In the genomic region with DNA sequence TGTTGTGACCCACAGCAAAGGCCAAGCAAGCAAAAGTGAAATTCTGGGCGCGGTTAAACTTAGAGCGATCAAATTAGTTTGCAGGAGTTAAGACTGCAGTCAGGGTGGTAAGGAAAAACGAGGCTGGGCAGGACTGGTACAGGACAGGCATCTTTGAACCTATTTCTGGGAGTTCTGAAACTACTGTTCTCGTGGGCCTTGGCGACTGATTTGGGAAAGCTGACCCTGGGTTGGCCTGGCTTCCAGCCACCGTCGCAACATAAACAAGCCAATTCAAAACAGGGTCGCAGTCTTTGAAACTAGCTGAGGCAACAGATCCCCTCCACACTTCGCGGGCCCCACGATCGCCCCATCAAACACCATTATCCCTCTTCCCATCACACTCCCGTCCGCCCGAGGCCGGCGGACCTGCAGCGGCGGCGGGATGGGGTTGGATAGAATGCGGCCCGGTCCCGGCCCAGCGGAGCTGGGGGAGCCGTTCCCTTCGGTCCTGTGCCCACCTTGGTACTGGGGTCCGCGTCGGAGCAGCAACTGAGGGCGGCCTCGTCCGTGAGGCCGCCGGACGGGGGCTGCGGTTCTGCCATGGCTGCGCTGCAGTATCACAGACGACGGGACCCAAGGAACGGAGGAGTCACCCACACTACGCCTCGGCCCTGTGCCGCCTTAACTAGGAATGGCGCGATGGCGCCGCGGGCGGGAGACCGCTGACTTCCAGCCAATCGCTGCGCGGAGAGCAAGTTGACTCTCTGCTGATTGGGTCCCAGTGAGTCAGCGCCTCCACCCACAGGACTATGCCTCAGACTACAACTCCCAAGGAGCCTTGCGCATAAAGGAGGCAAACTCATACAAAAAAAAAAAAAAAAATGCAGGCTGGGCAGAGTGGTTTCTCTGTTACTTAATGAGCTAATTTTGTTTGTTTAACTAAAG, we compare ENCODE assay signal across 1 cellular context.
TF ChIP-seq lines count a peak whose summit lies in the region.

A gene (minus strand): TSS at position 675 of the 927 bp plus-strand sequence. CDS start 91 bp downstream, at position 584.

TF ChIP-seq in GM12878, 131 proteins besides CTCF, POLR2A, EP300 and RAD21 (continued from another document):
- TF ChIP-seq WRNIP1 (IDR thresholded peaks at IDR 0.05; ENCODE audit: borderline replicate concordance, low read depth, low read length) (peak; percentile 80; the same call in 1 of the 2 replicates), SIN3A (IDR thresholded peaks at IDR 0.05; ENCODE audit: low read depth, low read length) (no peak), HCFC1 (IDR thresholded peaks at IDR 0.05; ENCODE audit: low read length) (peak; percentile 88), POLR2AphosphoS2 (IDR thresholded peaks at IDR 0.05; ENCODE audit: low read depth, low read length) (no peak; the same call in 1 of the 2 replicates)
- TF ChIP-seq, protein P1, sequence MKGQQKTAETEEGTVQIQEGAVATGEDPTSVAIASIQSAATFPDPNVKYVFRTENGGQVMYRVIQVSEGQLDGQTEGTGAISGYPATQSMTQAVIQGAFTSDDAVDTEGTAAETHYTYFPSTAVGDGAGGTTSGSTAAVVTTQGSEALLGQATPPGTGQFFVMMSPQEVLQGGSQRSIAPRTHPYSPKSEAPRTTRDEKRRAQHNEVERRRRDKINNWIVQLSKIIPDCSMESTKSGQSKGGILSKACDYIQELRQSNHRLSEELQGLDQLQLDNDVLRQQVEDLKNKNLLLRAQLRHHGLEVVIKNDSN (IDR thresholded peaks at IDR 0.05; ENCODE audit: borderline replicate concordance, extremely low read length, insufficient read depth, low read depth, low read length), result no peak
- TF ChIP-seq, protein P2, sequence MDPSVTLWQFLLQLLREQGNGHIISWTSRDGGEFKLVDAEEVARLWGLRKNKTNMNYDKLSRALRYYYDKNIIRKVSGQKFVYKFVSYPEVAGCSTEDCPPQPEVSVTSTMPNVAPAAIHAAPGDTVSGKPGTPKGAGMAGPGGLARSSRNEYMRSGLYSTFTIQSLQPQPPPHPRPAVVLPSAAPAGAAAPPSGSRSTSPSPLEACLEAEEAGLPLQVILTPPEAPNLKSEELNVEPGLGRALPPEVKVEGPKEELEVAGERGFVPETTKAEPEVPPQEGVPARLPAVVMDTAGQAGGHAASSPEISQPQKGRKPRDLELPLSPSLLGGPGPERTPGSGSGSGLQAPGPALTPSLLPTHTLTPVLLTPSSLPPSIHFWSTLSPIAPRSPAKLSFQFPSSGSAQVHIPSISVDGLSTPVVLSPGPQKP (IDR thresholded peaks at IDR 0.05; ENCODE audit: low read depth, low read length), result no peak
- TF ChIP-seq, protein P3, sequence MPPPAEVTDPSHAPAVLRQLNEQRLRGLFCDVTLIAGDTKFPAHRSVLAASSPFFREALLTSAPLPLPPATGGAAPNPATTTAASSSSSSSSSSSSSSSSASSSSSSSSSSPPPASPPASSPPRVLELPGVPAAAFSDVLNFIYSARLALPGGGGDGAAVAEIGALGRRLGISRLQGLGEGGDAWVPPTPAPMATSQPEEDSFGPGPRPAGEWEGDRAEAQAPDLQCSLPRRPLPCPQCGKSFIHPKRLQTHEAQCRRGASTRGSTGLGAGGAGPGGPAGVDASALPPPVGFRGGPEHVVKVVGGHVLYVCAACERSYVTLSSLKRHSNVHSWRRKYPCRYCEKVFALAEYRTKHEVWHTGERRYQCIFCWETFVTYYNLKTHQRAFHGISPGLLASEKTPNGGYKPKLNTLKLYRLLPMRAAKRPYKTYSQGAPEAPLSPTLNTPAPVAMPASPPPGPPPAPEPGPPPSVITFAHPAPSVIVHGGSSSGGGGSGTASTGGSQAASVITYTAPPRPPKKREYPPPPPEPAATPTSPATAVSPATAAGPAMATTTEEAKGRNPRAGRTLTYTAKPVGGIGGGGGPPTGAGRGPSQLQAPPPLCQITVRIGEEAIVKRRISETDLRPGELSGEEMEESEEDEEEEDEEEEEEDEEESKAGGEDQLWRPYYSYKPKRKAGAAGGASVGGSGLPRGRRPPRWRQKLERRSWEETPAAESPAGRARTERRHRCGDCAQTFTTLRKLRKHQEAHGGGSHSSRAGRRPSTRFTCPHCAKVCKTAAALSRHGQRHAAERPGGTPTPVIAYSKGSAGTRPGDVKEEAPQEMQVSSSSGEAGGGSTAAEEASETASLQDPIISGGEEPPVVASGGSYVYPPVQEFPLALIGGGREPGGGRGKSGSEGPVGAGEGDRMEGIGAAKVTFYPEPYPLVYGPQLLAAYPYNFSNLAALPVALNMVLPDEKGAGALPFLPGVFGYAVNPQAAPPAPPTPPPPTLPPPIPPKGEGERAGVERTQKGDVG (CRISPR knock-in tag; IDR thresholded peaks at IDR 0.05), result no peak
- TF ChIP-seq, protein P4, sequence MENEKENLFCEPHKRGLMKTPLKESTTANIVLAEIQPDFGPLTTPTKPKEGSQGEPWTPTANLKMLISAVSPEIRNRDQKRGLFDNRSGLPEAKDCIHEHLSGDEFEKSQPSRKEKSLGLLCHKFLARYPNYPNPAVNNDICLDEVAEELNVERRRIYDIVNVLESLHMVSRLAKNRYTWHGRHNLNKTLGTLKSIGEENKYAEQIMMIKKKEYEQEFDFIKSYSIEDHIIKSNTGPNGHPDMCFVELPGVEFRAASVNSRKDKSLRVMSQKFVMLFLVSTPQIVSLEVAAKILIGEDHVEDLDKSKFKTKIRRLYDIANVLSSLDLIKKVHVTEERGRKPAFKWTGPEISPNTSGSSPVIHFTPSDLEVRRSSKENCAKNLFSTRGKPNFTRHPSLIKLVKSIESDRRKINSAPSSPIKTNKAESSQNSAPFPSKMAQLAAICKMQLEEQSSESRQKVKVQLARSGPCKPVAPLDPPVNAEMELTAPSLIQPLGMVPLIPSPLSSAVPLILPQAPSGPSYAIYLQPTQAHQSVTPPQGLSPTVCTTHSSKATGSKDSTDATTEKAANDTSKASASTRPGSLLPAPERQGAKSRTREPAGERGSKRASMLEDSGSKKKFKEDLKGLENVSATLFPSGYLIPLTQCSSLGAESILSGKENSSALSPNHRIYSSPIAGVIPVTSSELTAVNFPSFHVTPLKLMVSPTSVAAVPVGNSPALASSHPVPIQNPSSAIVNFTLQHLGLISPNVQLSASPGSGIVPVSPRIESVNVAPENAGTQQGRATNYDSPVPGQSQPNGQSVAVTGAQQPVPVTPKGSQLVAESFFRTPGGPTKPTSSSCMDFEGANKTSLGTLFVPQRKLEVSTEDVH (IDR thresholded peaks at IDR 0.05; ENCODE audit: low read depth, partially characterized antibody), result no peak
